In genomic region chrX:45903781-45904201, GRCh38 we compare ENCODE assay signal across 18 cellular contexts.
DNase-seq lines count a peak whose midpoint lies in the region; ATAC-seq, FAIRE-seq and TF ChIP-seq lines count a peak whose summit lies in the region.
"Had no signal": no experiment of that assay in that cellular context is flagged by ENCODE, and none has a peak within 500 bp of the region (broad histone marks: within the 10 kb centered on the region; RNA-seq: fewer than 3 reads in every experiment).

No MANE protein-coding gene starts in this region.

- no peaks in the 10 kb centered on the region for H3K79me2 ChIP-seq in astrocyte (ENCODE audit: insufficient read depth, low read length)

- H3K4me1 ChIP-seq in HUES6 (ENCODE audit: control insufficient read depth, insufficient read depth, low read length), result peaks cover 41% of the 10 kb centered on the region
- no peaks in the 10 kb centered on the region for H3K4me1 ChIP-seq in astrocyte (ENCODE audit: insufficient read depth, low read length)
- H3K4me1 ChIP-seq in mesodermal cell (ENCODE audit: control insufficient read depth, insufficient read depth, low read length, poor library complexity, severe bottlenecking), result peaks cover 3% of the 10 kb centered on the region
- no peaks in the 10 kb centered on the region for H3K4me1 ChIP-seq in gastrocnemius medialis

- peak; percentile 1 for DNase-seq in NCI-H2196 (lab: John Stamatoyannopoulos, UW; ENCODE audit: unreplicated experiment)
- DNase-seq in astrocyte (ENCODE audit: low read depth), result no peak
- DNase-seq in D341Med (ENCODE audit: low spot score), result no peak
- no peak for DNase-seq in MG63
- DNase-seq in amygdala (lab: John Stamatoyannopoulos, UW), result no peak
- no peak for DNase-seq in gastrocnemius medialis
- DNase-seq: activated CD8-positive, alpha-beta T cell treated with anti-CD3 and anti-CD28 coated beads for 36 hours; activated naive CD4-positive, alpha-beta T cell; GM23248; left ventricle myocardium superior; NCI-H446 had no signal

- H3K27me3 ChIP-seq in HUES6 (ENCODE audit: control insufficient read depth, insufficient read depth, low read length) (no peaks in the 10 kb centered on the region), astrocyte (ENCODE audit: insufficient read depth, low read length) (peaks cover 2% of the 10 kb centered on the region), MG63 (no peaks in the 10 kb centered on the region), gastrocnemius medialis (no peaks in the 10 kb centered on the region)
- H3K27me3 ChIP-seq: BLaER1 treated with 17β-estradiol and CSF1 and Interleukin-3, amounts not matched to agents 10 nM and 100 nM had no signal

- no peak overlapping the region for H3K4me3 Mint-ChIP-seq in astrocyte (ENCODE audit: unreplicated experiment)
- H3K4me3 Mint-ChIP-seq: activated CD8-positive, alpha-beta T cell treated with anti-CD3 and anti-CD28 coated beads for 36 hours; neural crest cell; stimulated activated naive CD8-positive, alpha-beta T cell treated with anti-CD3 and anti-CD28 coated beads, Interleukin-15, Interleukin-2, amounts not matched to agents 100 ng/mL and 50 ng/mL, for 24 hours; T-helper 2 cell treated with Interferon-gamma antibody and Interleukin-4, amounts not matched to agents 5 μg/mL and 100 μg/mL, for 36 hours had no signal

- peaks cover 4% of the 10 kb centered on the region for H3K4me1 Mint-ChIP-seq in astrocyte (ENCODE audit: low read depth, unreplicated experiment)

- no peaks in the 10 kb centered on the region for H4K20me1 ChIP-seq in astrocyte (ENCODE audit: insufficient read depth, low read length)
- H4K20me1 ChIP-seq: BLaER1 treated with 17β-estradiol and CSF1 and Interleukin-3, amounts not matched to agents 10 nM and 100 nM had no signal

- H3K36me3 Mint-ChIP-seq in astrocyte (ENCODE audit: low read depth, unreplicated experiment), result peaks cover 2% of the 10 kb centered on the region

- no peaks in the 10 kb centered on the region for H3K9me3 ChIP-seq in HUES6 (ENCODE audit: control insufficient read depth, insufficient read depth, low read depth, low read length)
- no peaks in the 10 kb centered on the region for H3K9me3 ChIP-seq in astrocyte (ENCODE audit: insufficient read depth, low read depth, low read length)
- H3K9me3 ChIP-seq in mesodermal cell (ENCODE audit: control insufficient read depth, low read length), result no peaks in the 10 kb centered on the region
- no peaks in the 10 kb centered on the region for H3K9me3 ChIP-seq in MG63
- H3K9me3 ChIP-seq in gastrocnemius medialis, result no peaks in the 10 kb centered on the region
- H3K9me3 ChIP-seq: BLaER1 treated with 17β-estradiol and CSF1 and Interleukin-3, amounts not matched to agents 10 nM and 100 nM had no signal

- 45% methylated on average over 5 of the region's 5 CpGs; no CpG with 5 or more reads in 1 of the 2 experiments for WGBS in mesodermal cell (ENCODE audit: insufficient coverage in 2 of 2), 2 experiments

- TF ChIP-seq POLR2A in gastrocnemius medialis (IDR thresholded peaks at IDR 0.05), result no peak

- no peak for ATAC-seq in gastrocnemius medialis
- ATAC-seq: activated CD8-positive, alpha-beta T cell treated with anti-CD3 and anti-CD28 coated beads for 36 hours; left ventricle myocardium superior had no signal

- no peaks in the 10 kb centered on the region for H3K27me3 Mint-ChIP-seq in astrocyte (ENCODE audit: low read depth, unreplicated experiment)
- H3K27me3 Mint-ChIP-seq: stimulated activated naive CD8-positive, alpha-beta T cell treated with anti-CD3 and anti-CD28 coated beads, Interleukin-15, Interleukin-2, amounts not matched to agents 100 ng/mL and 50 ng/mL, for 24 hours had no signal

- H3K9me3 Mint-ChIP-seq in astrocyte (ENCODE audit: unreplicated experiment), result peaks cover 2% of the 10 kb centered on the region
- H3K9me3 Mint-ChIP-seq: activated CD8-positive, alpha-beta T cell treated with anti-CD3 and anti-CD28 coated beads for 36 hours; neural crest cell; stimulated activated naive CD8-positive, alpha-beta T cell treated with anti-CD3 and anti-CD28 coated beads, Interleukin-15, Interleukin-2, amounts not matched to agents 100 ng/mL and 50 ng/mL, for 24 hours; T-helper 2 cell treated with Interferon-gamma antibody and Interleukin-4, amounts not matched to agents 5 μg/mL and 100 μg/mL, for 36 hours had no signal

- H2AFZ ChIP-seq in astrocyte (ENCODE audit: low read depth, low read length), result peak overlapping the region; percentile 34
- H2AFZ ChIP-seq: GM23248 had no signal

- H3K4me3 ChIP-seq in HUES6 (ENCODE audit: low read depth, low read length), result no peak overlapping the region
- H3K4me3 ChIP-seq in astrocyte (ENCODE audit: insufficient read depth, low read depth, low read length), result no peak overlapping the region
- H3K4me3 ChIP-seq in mesodermal cell (ENCODE audit: extremely low read depth, insufficient read depth, low read length, poor library complexity, severe bottlenecking), result no peak overlapping the region
- H3K4me3 ChIP-seq in MG63, result no peak overlapping the region
- no peak overlapping the region for H3K4me3 ChIP-seq in gastrocnemius medialis
- H3K4me3 ChIP-seq: BLaER1 treated with 17β-estradiol and CSF1 and Interleukin-3, amounts not matched to agents 10 nM and 100 nM; GM23248 had no signal

- H3K27ac ChIP-seq in HUES6 (ENCODE audit: low read depth, low read length), result peak overlapping the region; percentile 2; the same call in 1 of the 2 replicates
- no peak overlapping the region for H3K27ac ChIP-seq in astrocyte (ENCODE audit: low read depth, low read length)
- H3K27ac ChIP-seq in mesodermal cell (ENCODE audit: low read depth, low read length, severe bottlenecking), result peak overlapping the region; percentile 41
- H3K27ac ChIP-seq in gastrocnemius medialis, result no peak overlapping the region
- H3K27ac ChIP-seq: BLaER1 treated with 17β-estradiol and CSF1 and Interleukin-3, amounts not matched to agents 10 nM and 100 nM; GM23248 had no signal

- TF ChIP-seq CTCF in astrocyte (IDR thresholded peaks at IDR 0.05; ENCODE audit: insufficient read depth, low read depth, low read length), result no peak
- TF ChIP-seq CTCF in gastrocnemius medialis (IDR thresholded peaks at IDR 0.05 in 4 of 5, conservative IDR thresholded peaks at IDR 0.05 in 1 of 5), result no peak

- no peak overlapping the region for H3K4me2 ChIP-seq in astrocyte (ENCODE audit: low read length)

- no peak overlapping the region for H3K27ac Mint-ChIP-seq in astrocyte (ENCODE audit: unreplicated experiment)
- H3K27ac Mint-ChIP-seq: activated CD8-positive, alpha-beta T cell treated with anti-CD3 and anti-CD28 coated beads for 36 hours; stimulated activated naive CD8-positive, alpha-beta T cell treated with anti-CD3 and anti-CD28 coated beads, Interleukin-15, Interleukin-2, amounts not matched to agents 100 ng/mL and 50 ng/mL, for 24 hours; T-helper 2 cell treated with Interferon-gamma antibody and Interleukin-4, amounts not matched to agents 5 μg/mL and 100 μg/mL, for 36 hours had no signal

- intact Hi-C loops in gastrocnemius medialis (cut with DNase I; ENCODE audit: low total_unique reads), result no loop called here

- in situ Hi-C loops in gastrocnemius medialis (cut with MboI; ENCODE audit: low sequenced_read_pairs in 4 of 4), result no loop called here

- peak overlapping the region; percentile 38 for H3K9ac ChIP-seq in HUES6 (ENCODE audit: low read length)
- no peak overlapping the region for H3K9ac ChIP-seq in astrocyte (ENCODE audit: low read length)
- H3K9ac ChIP-seq: BLaER1 treated with 17β-estradiol and CSF1 and Interleukin-3, amounts not matched to agents 10 nM and 100 nM; GM23248 had no signal

- H3K36me3 ChIP-seq in HUES6 (ENCODE audit: control insufficient read depth, insufficient read depth, low read length), result no peaks in the 10 kb centered on the region
- H3K36me3 ChIP-seq in astrocyte (ENCODE audit: insufficient read depth, low read length), result no peaks in the 10 kb centered on the region
- H3K36me3 ChIP-seq in mesodermal cell (ENCODE audit: control insufficient read depth, insufficient read depth, low read length), result no peaks in the 10 kb centered on the region
- no peaks in the 10 kb centered on the region for H3K36me3 ChIP-seq in MG63
- H3K36me3 ChIP-seq in gastrocnemius medialis, result no peaks in the 10 kb centered on the region
- H3K36me3 ChIP-seq: BLaER1 treated with 17β-estradiol and CSF1 and Interleukin-3, amounts not matched to agents 10 nM and 100 nM had no signal

- FAIRE-seq in astrocyte (lab: Jason Lieb, UNC), result peak; percentile 68
- FAIRE-seq: G401.6 had no signal

Comparison
In these comparisons a context has a peak if more than half of its experiments do, and no peak if none do; other contexts are left out.
1. H3K27ac ChIP-seq: peak in HUES6 (single experiment) and mesodermal cell (single experiment); none in astrocyte (single experiment) and gastrocnemius medialis (0 of 4).